In genomic region chr2:28319118-28320008, GRCh38 we compare ENCODE assay signal across 28 cellular contexts.
DNase-seq lines count a peak whose midpoint lies in the region; ATAC-seq and TF ChIP-seq lines count a peak whose summit lies in the region.
"Had no signal": no experiment of that assay in that cellular context is flagged by ENCODE, and none has a peak within 500 bp of the region (broad histone marks: within the 10 kb centered on the region; RNA-seq: fewer than 3 reads in every experiment).

No MANE protein-coding gene starts in this region.

- H2BK15ac ChIP-seq in H9 (ENCODE audit: low read depth, low read length), result no peak overlapping the region

- ATAC-seq in GM21526 (IDR thresholded peaks at IDR 0.05; ENCODE audit: low FRiP score, unreplicated experiment) (no peak), HG03025 (IDR thresholded peaks at IDR 0.05; ENCODE audit: low FRiP score, unreplicated experiment) (no peak)
- ATAC-seq: activated CD8-positive, alpha-beta T cell treated with anti-CD3 and anti-CD28 coated beads for 36 hours; GM12878; right cardiac atrium; SK-N-SH treated with all-trans-retinoic acid at 6 μM for 48 hours had no signal

- H3K9me3 Mint-ChIP-seq in H9, result no peaks in the 10 kb centered on the region
- H3K9me3 Mint-ChIP-seq: activated B cell treated with CpG ODN at 0.5 μM for 24 hours; activated CD8-positive, alpha-beta T cell treated with anti-CD3 and anti-CD28 coated beads for 36 hours; activated naive CD4-positive, alpha-beta T cell treated with anti-CD3 and anti-CD28 coated beads, Interleukin-2, amount 10 ng/mL, durations not matched to agents 7 days and 5 days; CD8-positive, alpha-beta memory T cell had no signal

- H2BK5ac ChIP-seq in H9 (ENCODE audit: insufficient read length, low read length), result no peak overlapping the region

- DNase-seq in H9 (no peak), brain microvascular endothelial cell (peak; percentile 94), myocyte (ENCODE audit: low read depth) (peak; percentile 63), suprapubic skin (ENCODE audit: low spot score in 2 of 2) (no peak), cerebellar cortex (ENCODE audit: low spot score) (no peak), HUDEP-2 (lab: John Stamatoyannopoulos, UW; ENCODE audit: unreplicated experiment in 76 of 76) (no peak)
- DNase-seq: activated B cell treated with CpG ODN at 0.5 μM for 24 hours; activated CD8-positive, alpha-beta T cell treated with anti-CD3 and anti-CD28 coated beads for 36 hours; activated naive CD4-positive, alpha-beta T cell treated with anti-CD3 and anti-CD28 coated beads, Interleukin-2, amount 10 ng/mL, durations not matched to agents 7 days and 5 days; activated T-cell treated with anti-CD3 and anti-CD28 coated beads, Interleukin-2, amount 50 U/mL, for 48 hours; anterior cingulate cortex; CD8-positive, alpha-beta memory T cell; DMS53; GOT3; heart right ventricle; NCI-H1417 treated with DMSO at 0.1 percent for 48 hours; NCI-H2171; NCI-H524 treated with DMSO at 0.1 percent for 48 hours; occipital lobe; right cardiac atrium; T-helper 9 cell; testis had no signal

- no peak for TF ChIP-seq EP300 in suprapubic skin (IDR thresholded peaks at IDR 0.05)

- H3K4me2 ChIP-seq in H9 (ENCODE audit: insufficient read depth, insufficient read length, low read length), result no peak overlapping the region

- no peak overlapping the region for H2BK12ac ChIP-seq in H9 (ENCODE audit: insufficient read length, low read depth, low read length)

- H3K9me3 ChIP-seq in H9 (ENCODE audit: control insufficient read depth, low read depth, low read length) (no peaks in the 10 kb centered on the region), suprapubic skin (no peaks in the 10 kb centered on the region)
- H3K9me3 ChIP-seq: heart right ventricle, testis had no signal

- H3K23me2 ChIP-seq in H9 (ENCODE audit: insufficient read length, low read depth, low read length, poor library complexity, severe bottlenecking), result no peaks in the 10 kb centered on the region

- no peak overlapping the region for H4K91ac ChIP-seq in H9 (ENCODE audit: insufficient read length, low read depth, low read length)

- H3K36me3 Mint-ChIP-seq in H9 (ENCODE audit: insufficient read depth in 1 of 3, low read depth in 3 of 3), result no peaks in the 10 kb centered on the region
- H3K36me3 Mint-ChIP-seq: activated naive CD4-positive, alpha-beta T cell treated with anti-CD3 and anti-CD28 coated beads, Interleukin-2, amount 10 ng/mL, durations not matched to agents 7 days and 5 days had no signal

- no peak overlapping the region for H3K4me3 Mint-ChIP-seq in H9
- H3K4me3 Mint-ChIP-seq: activated B cell treated with CpG ODN at 0.5 μM for 24 hours; activated CD8-positive, alpha-beta T cell treated with anti-CD3 and anti-CD28 coated beads for 36 hours; activated naive CD4-positive, alpha-beta T cell treated with anti-CD3 and anti-CD28 coated beads, Interleukin-2, amount 10 ng/mL, durations not matched to agents 7 days and 5 days had no signal

- H3K4ac ChIP-seq in H9 (ENCODE audit: low read depth, low read length), result no peak overlapping the region

- no peak overlapping the region for H3K23ac ChIP-seq in H9 (ENCODE audit: insufficient read length, low read depth, low read length)

- WGBS in H9 (ENCODE audit: extremely low coverage, insufficient read length, low lambda C conversion rate), result no CpG with 5 or more reads among the region's 15 CpGs
- WGBS in suprapubic skin, result 71% methylated on average over 10 of the region's 15 CpGs

- no peaks in the 10 kb centered on the region for H3K27me3 Mint-ChIP-seq in H9 (ENCODE audit: low read depth)
- H3K27me3 Mint-ChIP-seq: activated B cell treated with CpG ODN at 0.5 μM for 24 hours; activated CD8-positive, alpha-beta T cell treated with anti-CD3 and anti-CD28 coated beads for 36 hours; activated naive CD4-positive, alpha-beta T cell treated with anti-CD3 and anti-CD28 coated beads, Interleukin-2, amount 10 ng/mL, durations not matched to agents 7 days and 5 days; CD8-positive, alpha-beta memory T cell had no signal

- no peak overlapping the region for H2BK20ac ChIP-seq in H9 (ENCODE audit: low read depth, low read length, poor library complexity, severe bottlenecking)

- TF ChIP-seq POLR2A in suprapubic skin (IDR thresholded peaks at IDR 0.05), result no peak

- no peak overlapping the region for H4K5ac ChIP-seq in H9 (ENCODE audit: insufficient read length, low read depth, low read length)

- H4K20me1 ChIP-seq in H9 (ENCODE audit: control insufficient read depth, insufficient read depth, insufficient read length), result no peaks in the 10 kb centered on the region

- no peaks in the 10 kb centered on the region for H3K79me1 ChIP-seq in H9 (ENCODE audit: insufficient read depth, low read depth, low read length, poor library complexity, severe bottlenecking)

- H3K56ac ChIP-seq in H9 (ENCODE audit: insufficient read length, low read depth, low read length), result no peak overlapping the region

- peak overlapping the region in 1 of 3 experiments; percentile 47; a peak in 1 of 7 replicates for H3K27ac Mint-ChIP-seq in H9
- H3K27ac Mint-ChIP-seq: activated B cell treated with CpG ODN at 0.5 μM for 24 hours; activated CD8-positive, alpha-beta T cell treated with anti-CD3 and anti-CD28 coated beads for 36 hours; activated naive CD4-positive, alpha-beta T cell treated with anti-CD3 and anti-CD28 coated beads, Interleukin-2, amount 10 ng/mL, durations not matched to agents 7 days and 5 days had no signal

- no peak overlapping the region for H4K8ac ChIP-seq in H9 (replicated peaks; ENCODE audit: insufficient read length, low read depth, low read length)

- peaks cover 23% of the 10 kb centered on the region for H3K4me1 ChIP-seq in H9 (ENCODE audit: insufficient read depth, low read length)
- peaks cover 34% of the 10 kb centered on the region for H3K4me1 ChIP-seq in suprapubic skin

- H3K14ac ChIP-seq in H9 (ENCODE audit: insufficient read depth, low read length), result no peak overlapping the region

- H3T11ph ChIP-seq in H9 (ENCODE audit: low read length), result no peak overlapping the region

- TF ChIP-seq CTCF in H9 (conservative IDR thresholded peaks at IDR 0.05), result 0 out of 3 replicates have a peak, but pooled peaks have one; percentile 18
- no peak for TF ChIP-seq CTCF in brain microvascular endothelial cell (IDR thresholded peaks at IDR 0.05; ENCODE audit: low read depth, low read length, missing control alignments)
- no peak for TF ChIP-seq CTCF in suprapubic skin (IDR thresholded peaks at IDR 0.05)

- H3K36me3 ChIP-seq in brain microvascular endothelial cell (replicated peaks) (no peaks in the 10 kb centered on the region), suprapubic skin (no peaks in the 10 kb centered on the region)

- no peak overlapping the region for H3K18ac ChIP-seq in H9 (ENCODE audit: insufficient read length, low read depth, low read length)

- peaks cover 60 to 75% of the 10 kb centered on the region in 2 experiments for H3K4me1 Mint-ChIP-seq in H9
- H3K4me1 Mint-ChIP-seq: activated B cell treated with CpG ODN at 0.5 μM for 24 hours had no signal

- H3K4me3 ChIP-seq in brain microvascular endothelial cell (ENCODE audit: low read depth, low read length) (no peak overlapping the region), suprapubic skin (no peak overlapping the region)
- H3K4me3 ChIP-seq: coronary artery, GM12878, heart right ventricle, testis had no signal

- in situ Hi-C loops in brain microvascular endothelial cell (cut with HindIII; ENCODE audit: low pct_ligation_motif_present, low sequenced_read_pairs), result no loop called here

- no peak overlapping the region for H2AFZ ChIP-seq in H9 (ENCODE audit: low read length)

- H2BK120ac ChIP-seq in H9 (ENCODE audit: low read depth, low read length, poor library complexity, severe bottlenecking), result no peak overlapping the region

- no peak overlapping the region for H3K27ac ChIP-seq in H9 (ENCODE audit: insufficient read length, low read depth, low read length)
- H3K27ac ChIP-seq in brain microvascular endothelial cell, result peak overlapping the region; percentile 8
- H3K27ac ChIP-seq in suprapubic skin, result peak overlapping the region; percentile 73
- H3K27ac ChIP-seq: coronary artery, heart right ventricle, RWPE1, testis had no signal

- H3K79me2 ChIP-seq in H9 (ENCODE audit: insufficient read depth, low read length), result no peaks in the 10 kb centered on the region

- H3K9ac ChIP-seq in H9 (ENCODE audit: extremely low read depth, insufficient read length, low read length), result no peak overlapping the region

- H3K27me3 ChIP-seq in H9 (ENCODE audit: insufficient read depth, low read length) (no peaks in the 10 kb centered on the region; the same call in 1 of the 2 replicates), brain microvascular endothelial cell (replicated peaks) (no peaks in the 10 kb centered on the region), suprapubic skin (no peaks in the 10 kb centered on the region)
- H3K27me3 ChIP-seq: heart right ventricle, testis had no signal

- no peak overlapping the region for H2AK5ac ChIP-seq in H9 (ENCODE audit: insufficient read length, low read length)

Comparison
In these comparisons a context has a peak if more than half of its experiments do, and no peak if none do; other contexts are left out.
1. DNase-seq: peak in brain microvascular endothelial cell (single experiment) and myocyte (single experiment); none in H9 (single experiment), suprapubic skin (0 of 2), cerebellar cortex (single experiment) and HUDEP-2 (0 of 76).